10 cellular contexts compared by ENCODE assay signal in the genomic region with DNA sequence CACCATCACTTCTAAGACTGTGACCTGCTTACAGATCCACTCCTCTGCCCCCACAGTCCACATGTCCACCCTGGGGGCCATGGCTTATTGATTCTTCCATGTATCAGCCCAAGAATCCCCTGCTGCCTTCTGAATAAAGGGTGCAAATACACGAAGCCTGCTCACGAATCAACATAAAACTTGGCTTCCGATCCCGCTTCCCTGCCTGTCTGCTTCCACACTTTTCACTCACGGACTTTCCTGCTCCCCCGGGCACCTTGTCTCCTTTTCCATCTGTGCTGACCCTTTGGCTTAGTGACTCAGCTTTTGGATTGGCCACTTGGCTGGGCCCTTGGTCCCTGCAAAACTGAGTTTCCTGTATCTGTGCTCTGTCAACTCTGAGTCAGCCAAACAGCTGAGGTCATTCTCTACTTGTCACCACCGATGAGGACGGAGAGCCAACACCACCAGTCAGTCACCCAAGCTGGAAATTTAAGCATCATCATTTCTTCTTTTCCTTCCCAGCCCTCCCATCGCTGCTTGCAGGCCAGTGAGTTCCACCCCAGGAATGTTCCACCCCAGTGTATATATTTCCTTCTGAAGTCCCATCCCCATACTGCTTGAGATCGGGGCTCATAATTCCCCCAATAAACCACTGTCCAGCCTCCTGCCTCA. TPM values are rescaled to one million over a fixed set of nuclear protein-coding genes. Genes with fewer than 3 reads are reported as not detected.
DNase-seq lines count a peak whose midpoint lies in the region; ATAC-seq, FAIRE-seq and TF ChIP-seq lines count a peak whose summit lies in the region.
"Had no signal": no experiment of that assay in that cellular context is flagged by ENCODE, and none has a peak within 500 bp of the region (broad histone marks: within the 10 kb centered on the region; RNA-seq: fewer than 3 reads in every experiment).

No MANE protein-coding gene starts in this region.

- ATAC-seq in HG02885 (IDR thresholded peaks at IDR 0.05; ENCODE audit: poor library complexity, unreplicated experiment): no peak

- FAIRE-seq in RCC 7860 (lab: Jason Lieb, UNC) (peak; percentile 92), D721Med (lab: Jason Lieb, UNC) (no peak)
- FAIRE-seq: TTC549 had no signal

- H3K36me3 ChIP-seq in BJ (ENCODE audit: control insufficient read depth, insufficient read depth, low read length): no peaks in the 10 kb centered on the region

- TF ChIP-seq CTCF in BJ (IDR thresholded peaks at IDR 0.05; ENCODE audit: insufficient read depth, low read depth, low read length) (no peak), epithelial cell of proximal tubule (conservative IDR thresholded peaks at IDR 0.05; ENCODE audit: low read depth, low read length) (no peak), D721Med (IDR thresholded peaks at IDR 0.05; ENCODE audit: insufficient read depth, missing control alignments) (no peak)

- H3K4me3 ChIP-seq in BJ (ENCODE audit: low read depth, low read length): no peak overlapping the region
- H3K4me3 ChIP-seq in epithelial cell of proximal tubule (ENCODE audit: low read depth, low read length): peak overlapping the region; percentile 5

- CTCF ChIA-PET in BJ (lab: Yijun Ruan, JAX): no interaction called here

- H3K27me3 ChIP-seq in BJ (ENCODE audit: control insufficient read depth, insufficient read depth, low read length): no peaks in the 10 kb centered on the region

- DNase-seq in BJ (ENCODE audit: low read depth) (peak; percentile 69), RCC 7860 (ENCODE audit: low spot score) (peak; percentile 96), epithelial cell of proximal tubule (ENCODE audit: low read depth) (peak; percentile 69), mucosa of gallbladder (ENCODE audit: low spot score) (peak; percentile 79), NCI-H2107 treated with DMSO at 0.1 percent for 48 hours (lab: John Stamatoyannopoulos, UW; ENCODE audit: unreplicated experiment) (no peak), D721Med (ENCODE audit: insufficient read length, low spot score) (no peak), NAMALWA (ENCODE audit: low spot score) (no peak)
- DNase-seq: DMS 273 treated with DMSO at 0.1 percent for 48 hours had no signal

- POLR2A ChIA-PET in BJ (lab: Charles Lee): no interaction called here

RNA-seq across cellular contexts. Expression of gene USP12, which starts 11.4 kb away (rescaled TPM):
- 4.4 and 11.3 TPM in 2 replicates for polyA plus RNA-seq in BJ (2011; rRNA removed)
- polyA minus RNA-seq in BJ (2011; rRNA and poly(A)+ RNA removed): 4.3 and 4.4 TPM in 2 replicates
- total RNA-seq in epithelial cell of proximal tubule (14.1 and 18.4 TPM in 2 replicates), mucosa of gallbladder (27.0 TPM)

Comparison
In these comparisons a context has a peak if more than half of its experiments do, and no peak if none do; other contexts are left out.
1. DNase-seq: peak in BJ (single experiment), RCC 7860 (single experiment), epithelial cell of proximal tubule (single experiment) and mucosa of gallbladder (single experiment); none in NCI-H2107 treated with DMSO at 0.1 percent for 48 hours (single experiment), D721Med (single experiment) and NAMALWA (single experiment).